In the genomic region with DNA sequence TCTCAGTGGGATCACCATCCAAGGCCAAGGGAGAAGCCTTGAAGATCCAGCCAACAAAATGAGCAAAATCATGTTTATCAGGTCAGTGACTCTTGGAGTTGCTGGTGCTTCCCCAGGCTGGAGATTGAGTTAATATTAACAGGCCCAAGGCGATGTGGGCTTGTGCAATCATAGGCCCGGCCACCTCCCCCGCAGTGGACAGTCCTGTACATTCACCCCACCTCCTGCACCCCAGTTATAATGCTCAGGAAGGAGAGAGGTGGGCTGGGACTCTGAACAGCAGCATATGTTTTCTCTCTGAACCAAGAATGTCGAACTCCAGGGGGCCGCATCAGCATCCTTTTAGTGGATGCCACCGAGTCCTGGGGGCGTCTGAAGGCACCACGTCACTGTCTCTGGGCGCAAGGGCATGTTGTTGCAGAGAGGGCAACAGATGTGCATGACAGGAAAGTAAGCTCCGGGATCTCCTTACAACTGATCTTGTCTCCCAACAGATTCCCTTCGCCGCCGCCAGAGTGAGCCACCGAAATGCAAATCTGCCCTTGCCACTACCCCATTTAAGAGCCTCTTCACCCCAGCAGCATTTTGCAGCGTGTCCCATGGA, we compare ENCODE assay signal across 1 cellular context.
A peak's percentile ranks its signal among the peaks of the same experiment; 100 is the strongest.
TF ChIP-seq lines count a peak whose summit lies in the region.

No MANE protein-coding gene starts in this region.

TF ChIP-seq in HepG2, 621 proteins besides CTCF, POLR2A, EP300 and RAD21 (continued from another document and continues in another):
- TF ChIP-seq, protein P1, sequence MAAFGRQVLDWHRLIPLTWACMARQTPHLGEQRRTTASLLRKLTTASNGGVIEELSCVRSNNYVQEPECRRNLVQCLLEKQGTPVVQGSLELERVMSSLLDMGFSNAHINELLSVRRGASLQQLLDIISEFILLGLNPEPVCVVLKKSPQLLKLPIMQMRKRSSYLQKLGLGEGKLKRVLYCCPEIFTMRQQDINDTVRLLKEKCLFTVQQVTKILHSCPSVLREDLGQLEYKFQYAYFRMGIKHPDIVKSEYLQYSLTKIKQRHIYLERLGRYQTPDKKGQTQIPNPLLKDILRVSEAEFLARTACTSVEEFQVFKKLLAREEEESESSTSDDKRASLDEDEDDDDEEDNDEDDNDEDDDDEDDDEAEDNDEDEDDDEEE (CRISPR knock-in tag; IDR thresholded peaks at IDR 0.05): no peak
- no peak for TF ChIP-seq HNRNPH1 (optimal IDR thresholded peaks at IDR 0.05; ENCODE audit: low read depth, low read length)
- TF ChIP-seq THAP9 (CRISPR knock-in tag; IDR thresholded peaks at IDR 0.05; ENCODE audit: borderline replicate concordance): no peak
- peak; percentile 66; the same call in 1 of the 2 replicates for TF ChIP-seq ZNF724P (CRISPR knock-in tag; IDR thresholded peaks at IDR 0.05; ENCODE audit: borderline replicate concordance)
- peak; percentile 94 for TF ChIP-seq CEBPB (IDR thresholded peaks at IDR 0.05; ENCODE audit: borderline replicate concordance, low read depth, low read length)
- TF ChIP-seq ZNF3 (CRISPR knock-in tag; IDR thresholded peaks at IDR 0.05): no peak
- peak; percentile 48; the same call in 1 of the 2 replicates for TF ChIP-seq ZFP1 (CRISPR knock-in tag; IDR thresholded peaks at IDR 0.05)
- TF ChIP-seq TEAD3 (CRISPR knock-in tag; optimal IDR thresholded peaks at IDR 0.05; ENCODE audit: borderline replicate concordance): peak; percentile 49
- no peak for TF ChIP-seq PRPF4 (IDR thresholded peaks at IDR 0.05; ENCODE audit: low read depth, low read length, poor library complexity, severe bottlenecking)
- no peak for TF ChIP-seq ZNF33A (CRISPR knock-in tag; IDR thresholded peaks at IDR 0.05; ENCODE audit: borderline replicate concordance)
- no peak for TF ChIP-seq ZNF556 (CRISPR knock-in tag; IDR thresholded peaks at IDR 0.05; ENCODE audit: borderline replicate concordance)
- TF ChIP-seq MEIS1 (CRISPR knock-in tag; IDR thresholded peaks at IDR 0.05; ENCODE audit: borderline replicate concordance): 0 out of 2 replicates have a peak, but pooled peaks have one; percentile 72
- peak; percentile 67; the same call in 1 of the 2 replicates for TF ChIP-seq ESRRA (CRISPR knock-in tag; IDR thresholded peaks at IDR 0.05; ENCODE audit: low read depth)
- TF ChIP-seq, protein P2, sequence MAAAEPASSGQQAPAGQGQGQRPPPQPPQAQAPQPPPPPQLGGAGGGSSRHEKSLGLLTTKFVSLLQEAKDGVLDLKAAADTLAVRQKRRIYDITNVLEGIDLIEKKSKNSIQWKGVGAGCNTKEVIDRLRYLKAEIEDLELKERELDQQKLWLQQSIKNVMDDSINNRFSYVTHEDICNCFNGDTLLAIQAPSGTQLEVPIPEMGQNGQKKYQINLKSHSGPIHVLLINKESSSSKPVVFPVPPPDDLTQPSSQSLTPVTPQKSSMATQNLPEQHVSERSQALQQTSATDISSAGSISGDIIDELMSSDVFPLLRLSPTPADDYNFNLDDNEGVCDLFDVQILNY (CRISPR knock-in tag; conservative IDR thresholded peaks at IDR 0.05): no peak
- no peak for TF ChIP-seq LCORL (IDR thresholded peaks at IDR 0.05)
- peak; percentile 68 for TF ChIP-seq LCORL (CRISPR knock-in tag; IDR thresholded peaks at IDR 0.05)
- no peak for TF ChIP-seq ZNF383 (CRISPR knock-in tag; IDR thresholded peaks at IDR 0.05; ENCODE audit: borderline replicate concordance)
- TF ChIP-seq ZSCAN30 (CRISPR knock-in tag; IDR thresholded peaks at IDR 0.05): no peak; the same call in 1 of the 2 replicates
- no peak for TF ChIP-seq NFIB (CRISPR knock-in tag; IDR thresholded peaks at IDR 0.05; ENCODE audit: borderline replicate concordance)
- TF ChIP-seq CENPX (CRISPR knock-in tag; IDR thresholded peaks at IDR 0.05): no peak
- TF ChIP-seq ZNF878 (CRISPR knock-in tag; IDR thresholded peaks at IDR 0.05): peak; percentile 83; the same call in 1 of the 2 replicates
- no peak for TF ChIP-seq BATF2 (CRISPR knock-in tag; IDR thresholded peaks at IDR 0.05)
- peak; percentile 89; the same call in 1 of the 2 replicates for TF ChIP-seq ZFP91 (CRISPR knock-in tag; IDR thresholded peaks at IDR 0.05; ENCODE audit: borderline replicate concordance)
- TF ChIP-seq TRAFD1 (CRISPR knock-in tag; IDR thresholded peaks at IDR 0.05; ENCODE audit: borderline replicate concordance): no peak
- peak; percentile 47; the same call in 1 of the 2 replicates for TF ChIP-seq JUNB (CRISPR knock-in tag; IDR thresholded peaks at IDR 0.05; ENCODE audit: borderline replicate concordance)
- TF ChIP-seq, protein P3, sequence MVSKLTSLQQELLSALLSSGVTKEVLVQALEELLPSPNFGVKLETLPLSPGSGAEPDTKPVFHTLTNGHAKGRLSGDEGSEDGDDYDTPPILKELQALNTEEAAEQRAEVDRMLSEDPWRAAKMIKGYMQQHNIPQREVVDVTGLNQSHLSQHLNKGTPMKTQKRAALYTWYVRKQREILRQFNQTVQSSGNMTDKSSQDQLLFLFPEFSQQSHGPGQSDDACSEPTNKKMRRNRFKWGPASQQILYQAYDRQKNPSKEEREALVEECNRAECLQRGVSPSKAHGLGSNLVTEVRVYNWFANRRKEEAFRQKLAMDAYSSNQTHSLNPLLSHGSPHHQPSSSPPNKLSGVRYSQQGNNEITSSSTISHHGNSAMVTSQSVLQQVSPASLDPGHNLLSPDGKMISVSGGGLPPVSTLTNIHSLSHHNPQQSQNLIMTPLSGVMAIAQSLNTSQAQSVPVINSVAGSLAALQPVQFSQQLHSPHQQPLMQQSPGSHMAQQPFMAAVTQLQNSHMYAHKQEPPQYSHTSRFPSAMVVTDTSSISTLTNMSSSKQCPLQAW (CRISPR knock-in tag; IDR thresholded peaks at IDR 0.05): peak; percentile 99
- TF ChIP-seq ZBTB1 (CRISPR knock-in tag; IDR thresholded peaks at IDR 0.05; ENCODE audit: borderline replicate concordance): no peak
- peak; percentile 58; the same call in 1 of the 2 replicates for TF ChIP-seq KDM3A (CRISPR knock-in tag; IDR thresholded peaks at IDR 0.05; ENCODE audit: low read depth)
- TF ChIP-seq PHF8 (CRISPR knock-in tag; IDR thresholded peaks at IDR 0.05): no peak
- TF ChIP-seq, protein P4, sequence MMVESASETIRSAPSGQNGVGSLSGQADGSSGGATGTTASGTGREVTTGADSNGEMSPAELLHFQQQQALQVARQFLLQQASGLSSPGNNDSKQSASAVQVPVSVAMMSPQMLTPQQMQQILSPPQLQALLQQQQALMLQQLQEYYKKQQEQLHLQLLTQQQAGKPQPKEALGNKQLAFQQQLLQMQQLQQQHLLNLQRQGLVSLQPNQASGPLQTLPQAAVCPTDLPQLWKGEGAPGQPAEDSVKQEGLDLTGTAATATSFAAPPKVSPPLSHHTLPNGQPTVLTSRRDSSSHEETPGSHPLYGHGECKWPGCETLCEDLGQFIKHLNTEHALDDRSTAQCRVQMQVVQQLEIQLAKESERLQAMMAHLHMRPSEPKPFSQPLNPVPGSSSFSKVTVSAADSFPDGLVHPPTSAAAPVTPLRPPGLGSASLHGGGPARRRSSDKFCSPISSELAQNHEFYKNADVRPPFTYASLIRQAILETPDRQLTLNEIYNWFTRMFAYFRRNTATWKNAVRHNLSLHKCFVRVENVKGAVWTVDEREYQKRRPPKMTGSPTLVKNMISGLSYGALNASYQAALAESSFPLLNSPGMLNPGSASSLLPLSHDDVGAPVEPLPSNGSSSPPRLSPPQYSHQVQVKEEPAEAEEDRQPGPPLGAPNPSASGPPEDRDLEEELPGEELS (CRISPR knock-in tag; IDR thresholded peaks at IDR 0.05): peak; percentile 83
- TF ChIP-seq ZNF33B (CRISPR knock-in tag; IDR thresholded peaks at IDR 0.05): no peak
- TF ChIP-seq PAX8 (CRISPR knock-in tag; IDR thresholded peaks at IDR 0.05; ENCODE audit: borderline replicate concordance): no peak
- TF ChIP-seq MYC (CRISPR knock-in tag; IDR thresholded peaks at IDR 0.05; ENCODE audit: borderline replicate concordance): peak; percentile 38; the same call in 1 of the 2 replicates
- TF ChIP-seq ZFP62 (CRISPR knock-in tag; IDR thresholded peaks at IDR 0.05): no peak
- TF ChIP-seq NFYB (CRISPR knock-in tag; IDR thresholded peaks at IDR 0.05): no peak
- TF ChIP-seq MYNN (CRISPR knock-in tag; IDR thresholded peaks at IDR 0.05; ENCODE audit: low read depth): no peak
- TF ChIP-seq, protein P5, sequence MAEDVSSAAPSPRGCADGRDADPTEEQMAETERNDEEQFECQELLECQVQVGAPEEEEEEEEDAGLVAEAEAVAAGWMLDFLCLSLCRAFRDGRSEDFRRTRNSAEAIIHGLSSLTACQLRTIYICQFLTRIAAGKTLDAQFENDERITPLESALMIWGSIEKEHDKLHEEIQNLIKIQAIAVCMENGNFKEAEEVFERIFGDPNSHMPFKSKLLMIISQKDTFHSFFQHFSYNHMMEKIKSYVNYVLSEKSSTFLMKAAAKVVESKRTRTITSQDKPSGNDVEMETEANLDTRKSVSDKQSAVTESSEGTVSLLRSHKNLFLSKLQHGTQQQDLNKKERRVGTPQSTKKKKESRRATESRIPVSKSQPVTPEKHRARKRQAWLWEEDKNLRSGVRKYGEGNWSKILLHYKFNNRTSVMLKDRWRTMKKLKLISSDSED (CRISPR knock-in tag; IDR thresholded peaks at IDR 0.05): no peak
- TF ChIP-seq PPARG (CRISPR knock-in tag; conservative IDR thresholded peaks at IDR 0.05): peak; percentile 55; the same call in 1 of the 2 replicates
- peak; percentile 63 for TF ChIP-seq FOXA3 (CRISPR knock-in tag; IDR thresholded peaks at IDR 0.05)
- TF ChIP-seq TAF1 (CRISPR knock-in tag; IDR thresholded peaks at IDR 0.05): no peak; the same call in 1 of the 2 replicates
- TF ChIP-seq PTBP1 (IDR thresholded peaks at IDR 0.05; ENCODE audit: low read depth, low read length, poor library complexity, severe bottlenecking): no peak
- no peak for TF ChIP-seq CHD4 (IDR thresholded peaks at IDR 0.05; ENCODE audit: borderline replicate concordance, low read length)
- TF ChIP-seq FOXK2 (IDR thresholded peaks at IDR 0.05): peak; percentile 29; the same call in 1 of the 2 replicates
- peak; percentile 25 for TF ChIP-seq ZNF883 (CRISPR knock-in tag; IDR thresholded peaks at IDR 0.05; ENCODE audit: not compliant biosample characterization)
- TF ChIP-seq, protein P6, sequence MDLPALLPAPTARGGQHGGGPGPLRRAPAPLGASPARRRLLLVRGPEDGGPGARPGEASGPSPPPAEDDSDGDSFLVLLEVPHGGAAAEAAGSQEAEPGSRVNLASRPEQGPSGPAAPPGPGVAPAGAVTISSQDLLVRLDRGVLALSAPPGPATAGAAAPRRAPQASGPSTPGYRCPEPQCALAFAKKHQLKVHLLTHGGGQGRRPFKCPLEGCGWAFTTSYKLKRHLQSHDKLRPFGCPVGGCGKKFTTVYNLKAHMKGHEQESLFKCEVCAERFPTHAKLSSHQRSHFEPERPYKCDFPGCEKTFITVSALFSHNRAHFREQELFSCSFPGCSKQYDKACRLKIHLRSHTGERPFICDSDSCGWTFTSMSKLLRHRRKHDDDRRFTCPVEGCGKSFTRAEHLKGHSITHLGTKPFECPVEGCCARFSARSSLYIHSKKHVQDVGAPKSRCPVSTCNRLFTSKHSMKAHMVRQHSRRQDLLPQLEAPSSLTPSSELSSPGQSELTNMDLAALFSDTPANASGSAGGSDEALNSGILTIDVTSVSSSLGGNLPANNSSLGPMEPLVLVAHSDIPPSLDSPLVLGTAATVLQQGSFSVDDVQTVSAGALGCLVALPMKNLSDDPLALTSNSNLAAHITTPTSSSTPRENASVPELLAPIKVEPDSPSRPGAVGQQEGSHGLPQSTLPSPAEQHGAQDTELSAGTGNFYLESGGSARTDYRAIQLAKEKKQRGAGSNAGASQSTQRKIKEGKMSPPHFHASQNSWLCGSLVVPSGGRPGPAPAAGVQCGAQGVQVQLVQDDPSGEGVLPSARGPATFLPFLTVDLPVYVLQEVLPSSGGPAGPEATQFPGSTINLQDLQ (CRISPR knock-in tag; IDR thresholded peaks at IDR 0.05): no peak
- no peak for TF ChIP-seq KDM1A (CRISPR knock-in tag; IDR thresholded peaks at IDR 0.05)
